In genomic region chr9:128374221-128374675, GRCh38 we compare ENCODE assay signal across 19 cellular contexts. TPM values are rescaled to one million over a fixed set of nuclear protein-coding genes. Genes with fewer than 3 reads are reported as not detected.
A peak's percentile ranks its signal among the peaks of the same experiment; 100 is the strongest.
DNase-seq lines count a peak whose midpoint lies in the region; FAIRE-seq and TF ChIP-seq lines count a peak whose summit lies in the region.
"Had no signal": no experiment of that assay in that cellular context is flagged by ENCODE, and none has a peak within 500 bp of the region (broad histone marks: within the 10 kb centered on the region; RNA-seq: fewer than 3 reads in every experiment).

No MANE protein-coding gene starts in this region.

- no peak for FAIRE-seq in H54 (lab: Jason Lieb, UNC)
- FAIRE-seq: D721Med had no signal

- DNase-seq in amygdala (lab: John Stamatoyannopoulos, UW) (peak in 52 of 56 donors; percentile 40 to 97 (median 83)), hypothalamus (lab: John Stamatoyannopoulos, UW) (peak in 41 of 51 donors; percentile 38 to 95 (median 80)), nucleus accumbens (lab: John Stamatoyannopoulos, UW) (peak in 54 of 56 donors; percentile 52 to 95 (median 85)), AG20443 (ENCODE audit: low spot score) (no peak), RPMI8226 (no peak), H54 (ENCODE audit: insufficient read length, low spot score) (no peak)
- DNase-seq: ACHN; CD8-positive, alpha-beta T cell; DMS79 treated with DMSO at 0.1 percent for 48 hours; Kasumi-1; MV-4-11; NCI-H1417 treated with DMSO at 0.1 percent for 48 hours; NCI-H1930; NCI-H446; NCI-H69; NK-92 treated with Interleukin-12 subunit alpha and Interleukin-12 subunit beta, amount 100 ng/mL, for 24 hours; OCI-M1 had no signal

- H3K27ac ChIP-seq in temporal lobe (ENCODE audit: low read depth, low read length): peak overlapping the region; percentile 98

- TF ChIP-seq POLR2A in H54 (IDR thresholded peaks at IDR 0.05; ENCODE audit: low read depth, low read length): no peak

RNA-seq across cellular contexts. Expression of gene URM1, which starts 3.1 kb away (rescaled TPM):
- 15.2 TPM for total RNA-seq in temporal lobe

RNA-seq across cellular contexts. Expression of gene SLC27A4, which starts 33.9 kb away (rescaled TPM):
- 17.0 TPM for total RNA-seq in temporal lobe

RNA-seq across cellular contexts. Expression of gene CERCAM, which starts 46.4 kb away (rescaled TPM):
- total RNA-seq in temporal lobe: 16.0 TPM

RNA-seq across cellular contexts. Expression of gene COQ4, which starts 51.6 kb away (rescaled TPM):
- total RNA-seq in temporal lobe: 10.3 TPM

RNA-seq across cellular contexts. Expression of gene TRUB2, which starts 52.0 kb away (rescaled TPM):
- total RNA-seq in temporal lobe: 14.0 TPM

Comparison
In these comparisons a context has a peak if more than half of its experiments do, and no peak if none do; other contexts are left out.
1. DNase-seq: peak in amygdala (52 of 56), hypothalamus (41 of 51) and nucleus accumbens (54 of 56); none in AG20443 (single experiment), RPMI8226 (single experiment) and H54 (single experiment).